In genomic region chr9:92948032-92948534, GRCh38 we compare ENCODE assay signal across 9 cellular contexts. TPM values are rescaled to one million over a fixed set of nuclear protein-coding genes. Genes with fewer than 3 reads are reported as not detected.
DNase-seq lines count a peak whose midpoint lies in the region; ATAC-seq and TF ChIP-seq lines count a peak whose summit lies in the region.
"Had no signal": no experiment of that assay in that cellular context is flagged by ENCODE, and none has a peak within 500 bp of the region (broad histone marks: within the 10 kb centered on the region; RNA-seq: fewer than 3 reads in every experiment).

No MANE protein-coding gene starts in this region.

- H3K36me3 ChIP-seq in vagina, result no peaks in the 10 kb centered on the region

- peaks cover 29% of the 10 kb centered on the region for H3K27me3 Mint-ChIP-seq in activated T-helper 2 cell treated with anti-CD3 and anti-CD28 coated beads, Interferon-gamma antibody, Interleukin-2, Interleukin-4, amounts not matched to agents 10 μg/mL and 5 μg/mL and 100 μg/mL, durations not matched to agents 14 hours and 24 hours and 36 hours (ENCODE audit: low read depth)

- no peaks in the 10 kb centered on the region for H3K36me3 Mint-ChIP-seq in activated T-helper 2 cell treated with anti-CD3 and anti-CD28 coated beads, Interferon-gamma antibody, Interleukin-2, Interleukin-4, amounts not matched to agents 10 μg/mL and 5 μg/mL and 100 μg/mL, durations not matched to agents 14 hours and 24 hours and 36 hours (ENCODE audit: low read depth)

- TF ChIP-seq CTCF in vagina (IDR thresholded peaks at IDR 0.05), result no peak

- WGBS in right cardiac atrium, result 79% methylated on average over 12 of the region's 12 CpGs

- DNase-seq in right cardiac atrium (no peak), left ventricle myocardium superior (no peak), mesenteric fat pad (ENCODE audit: low spot score) (peak; percentile 57), vagina (ENCODE audit: extremely low spot score in 2 of 2) (no peak), SKM-1 treated with dmso at 0.1 percent for 144 hours (lab: John Stamatoyannopoulos, UW; ENCODE audit: unreplicated experiment) (no peak)
- no peak for DNase-seq in activated T-helper 2 cell treated with anti-CD3 and anti-CD28 coated beads, Interferon-gamma antibody, Interleukin-2, Interleukin-4, amounts not matched to agents 10 μg/mL and 5 μg/mL and 100 μg/mL, durations not matched to agents 14 hours and 24 hours and 36 hours (ENCODE audit: low spot score)
- DNase-seq: EL had no signal

- no peak for TF ChIP-seq POLR2A in vagina (IDR thresholded peaks at IDR 0.05)

- H3K4me3 ChIP-seq in right cardiac atrium (ENCODE audit: low read length) (peak overlapping the region; percentile 56), vagina (peak overlapping the region; percentile 48 to 55)

- H3K27me3 ChIP-seq in right cardiac atrium (ENCODE audit: control insufficient read depth, insufficient read depth) (no peaks in the 10 kb centered on the region), vagina (no peaks in the 10 kb centered on the region)

- H3K4me1 ChIP-seq in right cardiac atrium (ENCODE audit: control insufficient read depth, insufficient read depth, low read length), result peaks cover 2% of the 10 kb centered on the region
- peaks cover 19% of the 10 kb centered on the region for H3K4me1 ChIP-seq in vagina

- H3K9me3 ChIP-seq in right cardiac atrium (ENCODE audit: control insufficient read depth, low read length), result no peaks in the 10 kb centered on the region
- H3K9me3 ChIP-seq in vagina, result no peaks in the 10 kb centered on the region

- H3K27ac Mint-ChIP-seq in activated T-helper 2 cell treated with anti-CD3 and anti-CD28 coated beads, Interferon-gamma antibody, Interleukin-2, Interleukin-4, amounts not matched to agents 10 μg/mL and 5 μg/mL and 100 μg/mL, durations not matched to agents 14 hours and 24 hours and 36 hours, result no peak overlapping the region

- intact Hi-C loops in right cardiac atrium (cut with DNase I), result no loop called here
- intact Hi-C loops in left ventricle myocardium superior (cut with micrococcal nuclease), result no loop called here
- intact Hi-C loops in activated T-helper 2 cell treated with anti-CD3 and anti-CD28 coated beads, Interferon-gamma antibody, Interleukin-2, Interleukin-4, amounts not matched to agents 10 μg/mL and 5 μg/mL and 100 μg/mL, durations not matched to agents 14 hours and 24 hours and 36 hours (cut with micrococcal nuclease), result no loop called here
- intact Hi-C loops in vagina (cut with DNase I), result no loop called here

- H3K27ac ChIP-seq in right cardiac atrium (ENCODE audit: low read length), result no peak overlapping the region
- no peak overlapping the region for H3K27ac ChIP-seq in vagina

- H3K4me1 Mint-ChIP-seq in activated T-helper 2 cell treated with anti-CD3 and anti-CD28 coated beads, Interferon-gamma antibody, Interleukin-2, Interleukin-4, amounts not matched to agents 10 μg/mL and 5 μg/mL and 100 μg/mL, durations not matched to agents 14 hours and 24 hours and 36 hours (ENCODE audit: low read depth), result peaks cover 15% of the 10 kb centered on the region

- peak overlapping the region; percentile 74 for H3K4me3 Mint-ChIP-seq in activated T-helper 2 cell treated with anti-CD3 and anti-CD28 coated beads, Interferon-gamma antibody, Interleukin-2, Interleukin-4, amounts not matched to agents 10 μg/mL and 5 μg/mL and 100 μg/mL, durations not matched to agents 14 hours and 24 hours and 36 hours (ENCODE audit: low read depth)

- no peak for ATAC-seq in right cardiac atrium
- ATAC-seq in left ventricle myocardium superior, result no peak
- ATAC-seq in GM21576 (IDR thresholded peaks at IDR 0.05; ENCODE audit: unreplicated experiment), result no peak
- no peak for ATAC-seq in GM19467 (IDR thresholded peaks at IDR 0.05; ENCODE audit: unreplicated experiment)

- no peaks in the 10 kb centered on the region for H3K9me3 Mint-ChIP-seq in activated T-helper 2 cell treated with anti-CD3 and anti-CD28 coated beads, Interferon-gamma antibody, Interleukin-2, Interleukin-4, amounts not matched to agents 10 μg/mL and 5 μg/mL and 100 μg/mL, durations not matched to agents 14 hours and 24 hours and 36 hours

RNA-seq across cellular contexts. Expression of gene FGD3, which starts 0.8 kb away (rescaled TPM):
- 1 to 10 TPM; 2.5 to 3.2 (median 2.9) TPM for total RNA-seq in right cardiac atrium
- polyA plus RNA-seq in right cardiac atrium, result 1.1 TPM
- total RNA-seq in left ventricle myocardium superior, result 3.2 TPM
- 41.4 and 42.9 TPM in 2 replicates for total RNA-seq in activated T-helper 2 cell treated with anti-CD3 and anti-CD28 coated beads, Interferon-gamma antibody, Interleukin-2, Interleukin-4, amounts not matched to agents 10 μg/mL and 5 μg/mL and 100 μg/mL, durations not matched to agents 14 hours and 24 hours and 36 hours
- 9.8 TPM for total RNA-seq in mesenteric fat pad
- 19.9 TPM for total RNA-seq in vagina
